Comparison of ENCODE assay signal across 1 cellular context in genomic region chr15:78131295-78132021, GRCh38.
TF ChIP-seq lines count a peak whose summit lies in the region.

Gene CIB2 (minus strand): TSS chr15:78131445. CDS start chr15:78131215, 230 bp downstream.

TF ChIP-seq in K562, 482 proteins besides CTCF, POLR2A, EP300 and RAD21 (continued from another document):
- TF ChIP-seq ZHX1 (conservative IDR thresholded peaks at IDR 0.05; ENCODE audit: low read length) (0 out of 2 replicates have a peak, but pooled peaks have one; percentile 10), BCLAF1 (IDR thresholded peaks at IDR 0.05; ENCODE audit: borderline replicate concordance in 1 of 2, control insufficient read depth in 1 of 2, low read depth in 2 of 2, low read length in 1 of 2) (no peak), IRF1 (CRISPR knock-in tag; IDR thresholded peaks at IDR 0.05; ENCODE audit: borderline replicate concordance) (no peak), HINFP (tag; conservative IDR thresholded peaks at IDR 0.05; ENCODE audit: low read depth) (no peak), MAX (CRISPR knock-in tag; IDR thresholded peaks at IDR 0.05) (peak; percentile 36; the same call in 1 of the 2 replicates), ZNF12 (CRISPR knock-in tag; IDR thresholded peaks at IDR 0.05) (no peak), MTA3 (IDR thresholded peaks at IDR 0.05; ENCODE audit: borderline replicate concordance) (peak; percentile 90; the same call in 1 of the 2 replicates), SOX6 (IDR thresholded peaks at IDR 0.05) (0 out of 2 replicates have a peak, but pooled peaks have one; percentile 13), KDM5B (IDR thresholded peaks at IDR 0.05; ENCODE audit: insufficient replicate concordance, low read depth, low read length) (no peak), ELF1 (tag; IDR thresholded peaks at IDR 0.05) (peak; percentile 87), NFIC (IDR thresholded peaks at IDR 0.05) (peak; percentile 39), NFIX (CRISPR knock-in tag; IDR thresholded peaks at IDR 0.05; ENCODE audit: low read depth) (no peak), ETV1 (tag; conservative IDR thresholded peaks at IDR 0.05; ENCODE audit: low read depth) (peak; percentile 88), YBX1 (IDR thresholded peaks at IDR 0.05) (no peak), ERF (CRISPR knock-in tag; IDR thresholded peaks at IDR 0.05) (0 out of 2 replicates have a peak, but pooled peaks have one; percentile 38), ZBTB2 (IDR thresholded peaks at IDR 0.05) (peak; percentile 41; the same call in 1 of the 2 replicates), ZBTB11 (CRISPR knock-in tag; IDR thresholded peaks at IDR 0.05) (peak in 1 of 3 experiments; percentile 44; a peak in 1 of 6 replicates), MXD1 (CRISPR knock-in tag; IDR thresholded peaks at IDR 0.05; ENCODE audit: borderline replicate concordance, poor library complexity, severe bottlenecking) (no peak), ZFP1 (CRISPR knock-in tag; IDR thresholded peaks at IDR 0.05) (no peak), ATF7 (IDR thresholded peaks at IDR 0.05) (peak; percentile 2; the same call in 1 of the 2 replicates), ZNF384 (IDR thresholded peaks at IDR 0.05; ENCODE audit: low read depth, low read length) (no peak), FOXK2 (conservative IDR thresholded peaks at IDR 0.05 in 1 of 2, IDR thresholded peaks at IDR 0.05 in 1 of 2; ENCODE audit: low read depth in 2 of 2) (no peak), PRPF4 (IDR thresholded peaks at IDR 0.05; ENCODE audit: insufficient read depth, low read depth, low read length, poor library complexity, severe bottlenecking) (no peak), TAF15 (IDR thresholded peaks at IDR 0.05; ENCODE audit: low read depth, low read length) (no peak), SMARCC2 (IDR thresholded peaks at IDR 0.05; ENCODE audit: low read depth) (peak; percentile 22; the same call in 1 of the 2 replicates), ZC3H8 (IDR thresholded peaks at IDR 0.05) (no peak), KAT7 (CRISPR knock-in tag; IDR thresholded peaks at IDR 0.05; ENCODE audit: borderline replicate concordance) (peak; percentile 89), FOXA1 (IDR thresholded peaks at IDR 0.05; ENCODE audit: borderline replicate concordance) (no peak), KAT8 (IDR thresholded peaks at IDR 0.05; ENCODE audit: low read depth) (no peak), SMAD3 (CRISPR knock-in tag; conservative IDR thresholded peaks at IDR 0.05) (0 out of 2 replicates have a peak, but pooled peaks have one; percentile 30), NR0B1 (IDR thresholded peaks at IDR 0.05; ENCODE audit: partially characterized antibody) (no peak), ZBTB7A (IDR thresholded peaks at IDR 0.05; ENCODE audit: borderline replicate concordance, control insufficient read depth, low read depth, low read length) (peak; percentile 100), OTX1 (CRISPR knock-in tag; IDR thresholded peaks at IDR 0.05) (0 out of 2 replicates have a peak, but pooled peaks have one; percentile 41), NFE2L1 (tag; IDR thresholded peaks at IDR 0.05; ENCODE audit: borderline replicate concordance, low read depth) (no peak), HDAC3 (IDR thresholded peaks at IDR 0.05; ENCODE audit: borderline replicate concordance, partially characterized antibody) (no peak), PTBP1 (IDR thresholded peaks at IDR 0.05; ENCODE audit: low read depth, low read length) (no peak), JUNB (CRISPR knock-in tag; conservative IDR thresholded peaks at IDR 0.05) (no peak), TFAM (CRISPR knock-in tag; conservative IDR thresholded peaks at IDR 0.05) (no peak), ZBTB5 (IDR thresholded peaks at IDR 0.05) (no peak), GATAD2A (IDR thresholded peaks at IDR 0.05) (peak; percentile 90), SMC3 (conservative IDR thresholded peaks at IDR 0.05; ENCODE audit: insufficient read depth, low read depth, low read length) (peak; percentile 57), MIER1 (IDR thresholded peaks at IDR 0.05; ENCODE audit: low read depth) (no peak), TCF7 (IDR thresholded peaks at IDR 0.05; ENCODE audit: borderline replicate concordance) (no peak), ZFX (CRISPR knock-in tag; IDR thresholded peaks at IDR 0.05) (peak; percentile 97), RBM25 (IDR thresholded peaks at IDR 0.05; ENCODE audit: low read depth, low read length, severe bottlenecking) (peak; percentile 45), VEZF1 (CRISPR knock-in tag; IDR thresholded peaks at IDR 0.05) (peak; percentile 88)
